Comparison of ENCODE assay signal across 8 cellular contexts in genomic region chr15:83012038-83012490, GRCh38. TPM values are rescaled to one million over a fixed set of nuclear protein-coding genes. Genes with fewer than 3 reads are reported as not detected.
DNase-seq lines count a peak whose midpoint lies in the region; ATAC-seq and TF ChIP-seq lines count a peak whose summit lies in the region.

No MANE protein-coding gene starts in this region.

- no peak for ATAC-seq in GM21619 (IDR thresholded peaks at IDR 0.05; ENCODE audit: unreplicated experiment)

- peak; percentile 16 for DNase-seq in BE2C
- no peak for DNase-seq in breast epithelium (ENCODE audit: low spot score in 2 of 2)
- no peak for DNase-seq in GDM1 (lab: John Stamatoyannopoulos, UW)
- DNase-seq in NCI-H1436 (lab: John Stamatoyannopoulos, UW), result no peak
- DNase-seq in central memory CD4-positive, alpha-beta T cell, result no peak

- H3K4me3 ChIP-seq in BE2C (ENCODE audit: low read depth, low read length) (peak overlapping the region; percentile 72), breast epithelium (peak overlapping the region; percentile 92 to 99 (median 93)), mucosa of stomach (ENCODE audit: low read length) (peak overlapping the region; percentile 68)

- peak overlapping the region; percentile 90 to 96 (median 94) for H3K4me3 Mint-ChIP-seq in IgD-negative memory B cell

- H3K27ac Mint-ChIP-seq in IgD-negative memory B cell, result peak overlapping the region; percentile 71 to 93 (median 85)

- H3K9ac ChIP-seq in mucosa of stomach (ENCODE audit: low read length), result peak overlapping the region; percentile 65

- H3K36me3 ChIP-seq in BE2C (peaks cover 20% of the 10 kb centered on the region), breast epithelium (peaks cover 6% of the 10 kb centered on the region), mucosa of stomach (ENCODE audit: control insufficient read depth, insufficient read depth, low read length) (no peaks in the 10 kb centered on the region)

- peak overlapping the region; percentile 82 to 93 for H3K27ac ChIP-seq in breast epithelium

- peaks cover 5% of the 10 kb centered on the region for H3K36me3 Mint-ChIP-seq in IgD-negative memory B cell

- TF ChIP-seq CTCF in BE2C (IDR thresholded peaks at IDR 0.05; ENCODE audit: low read depth, low read length), result no peak
- no peak for TF ChIP-seq CTCF in breast epithelium (IDR thresholded peaks at IDR 0.05)

- H3K9me3 Mint-ChIP-seq in IgD-negative memory B cell, result no peaks in the 10 kb centered on the region

- H3K27me3 ChIP-seq in BE2C, result no peaks in the 10 kb centered on the region
- no peaks in the 10 kb centered on the region for H3K27me3 ChIP-seq in breast epithelium
- H3K27me3 ChIP-seq in mucosa of stomach (ENCODE audit: control insufficient read depth, insufficient read depth, low read length), result no peaks in the 10 kb centered on the region

- H3K9me3 ChIP-seq in BE2C (no peaks in the 10 kb centered on the region), breast epithelium (no peaks in the 10 kb centered on the region), mucosa of stomach (ENCODE audit: control insufficient read depth, low read length) (no peaks in the 10 kb centered on the region)

- H3K4me1 ChIP-seq in BE2C, result peaks cover 2% of the 10 kb centered on the region; the same call in 1 of the 2 replicates
- H3K4me1 ChIP-seq in breast epithelium, result peaks cover 0 to 15% of the 10 kb centered on the region in 2 donors
- peaks cover 24% of the 10 kb centered on the region for H3K4me1 ChIP-seq in mucosa of stomach (ENCODE audit: control insufficient read depth, insufficient read depth, low read length)

- H3K27me3 Mint-ChIP-seq in IgD-negative memory B cell, result no peaks in the 10 kb centered on the region

- no peak for TF ChIP-seq POLR2A in breast epithelium (IDR thresholded peaks at IDR 0.05)

- peaks cover 17 to 40% (median 38%) of the 10 kb centered on the region in 3 donors for H3K4me1 Mint-ChIP-seq in IgD-negative memory B cell

- intact Hi-C loops in breast epithelium (cut with DNase I; ENCODE audit: low total_unique reads), result no loop called here

RNA-seq across cellular contexts. Expression of gene C15orf40, which starts 0.6 kb away (rescaled TPM):
- 16.4 TPM for polyA plus RNA-seq in BE2C (2012; ENCODE audit: insufficient read depth, insufficient read length, low read depth)
- polyA plus RNA-seq in IgD-negative memory B cell, result 54.5 TPM
- 10 to 100 TPM; 10.2 to 26.8 (median 14.6) TPM for total RNA-seq in breast epithelium

RNA-seq across cellular contexts. Expression of gene RAMAC, which starts 26.1 kb away (rescaled TPM):
- 67.6 TPM for polyA plus RNA-seq in BE2C (2012; ENCODE audit: insufficient read depth, insufficient read length, low read depth)
- polyA plus RNA-seq in IgD-negative memory B cell, result 38.2 TPM
- 10 to 100 TPM; 14.9 to 32.3 (median 22.6) TPM for total RNA-seq in breast epithelium

RNA-seq across cellular contexts. Expression of gene BTBD1, which starts 55.0 kb away (rescaled TPM):
- polyA plus RNA-seq in BE2C (2012; ENCODE audit: insufficient read depth, insufficient read length, low read depth), result 37.0 TPM
- 49.7 TPM for polyA plus RNA-seq in IgD-negative memory B cell
- total RNA-seq in breast epithelium, result 10 to 100 TPM; 71.1 to 88.8 (median 87.5) TPM

RNA-seq across cellular contexts. Expression of gene HOMER2, which starts 59.5 kb away (rescaled TPM):
- polyA plus RNA-seq in BE2C (2012; ENCODE audit: insufficient read depth, insufficient read length, low read depth), result 46.3 TPM
- polyA plus RNA-seq in IgD-negative memory B cell, result 2.7 TPM
- 100 to 1,000 TPM in 1 of 3 donors, 10 to 100 TPM in 1, 1 to 10 TPM in 1; 6.1 to 295 (median 77.7) TPM for total RNA-seq in breast epithelium
